ENCODE assay signal across 7 cellular contexts in the genomic region with DNA sequence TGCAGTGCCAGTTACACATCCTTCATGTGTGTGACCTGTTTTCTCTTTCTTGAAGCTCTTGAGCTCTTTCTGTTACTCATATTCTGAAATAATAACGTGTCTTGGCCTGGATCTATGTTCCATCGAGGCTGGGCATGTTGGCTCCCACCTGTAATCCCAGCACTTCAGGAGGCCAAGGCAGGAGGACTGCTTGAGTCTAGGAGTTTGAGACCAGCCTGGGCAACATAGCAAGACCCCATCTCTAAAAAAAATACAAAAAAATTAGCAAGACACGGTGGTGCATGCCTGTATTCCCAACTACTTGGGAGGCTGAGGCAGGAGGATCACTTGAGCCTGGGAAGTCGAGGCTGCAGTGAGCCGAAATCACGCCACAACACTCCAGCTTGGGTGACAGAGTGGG.
DNase-seq lines count a peak whose midpoint lies in the region; ATAC-seq and TF ChIP-seq lines count a peak whose summit lies in the region.
"Not testable (repeated sequence)": the region's sequence is repeated elsewhere in the genome, so short reads cannot be mapped to it uniquely, and the experiment has no call there.

No MANE protein-coding gene starts in this region.

- not testable (repeated sequence) for ATAC-seq in activated naive CD8-positive, alpha-beta T cell treated with anti-CD3 and anti-CD28 coated beads, Interleukin-2, amount 50 U/mL, for 24 hours; natural killer cell; stimulated activated effector memory CD8-positive, alpha-beta T cell treated with anti-CD3 and anti-CD28 coated beads, Interleukin-12 subunit alpha, Interleukin-12 subunit beta, amount 100 ng/mL, for 72 hours

- CTCF ChIA-PET in activated CD4-positive, alpha-beta T cell treated with anti-CD3 and anti-CD28 coated beads, Interleukin-2, amount 10 ng/mL, durations not matched to agents 7 days and 5 days (lab: Charles Lee); activated naive CD4-positive, alpha-beta T cell treated with anti-CD3 and anti-CD28 coated beads for 36 hours (lab: Charles Lee): not testable (repeated sequence)

- intact Hi-C loops in activated naive CD4-positive, alpha-beta T cell treated with anti-CD3 and anti-CD28 coated beads for 36 hours (cut with micrococcal nuclease); natural killer cell (cut with micrococcal nuclease): not testable (repeated sequence)

- peaks cover 48% of the 10 kb centered on the region for H3K4me1 Mint-ChIP-seq in T-helper 1 cell treated with Interleukin-12 subunit alpha and Interleukin-12 subunit beta and Interleukin-4 antibody, amounts not matched to agents 30 μg/mL and 1 μg/mL, for 36 hours (ENCODE audit: low read depth)
- peaks cover 24% of the 10 kb centered on the region for H3K4me1 Mint-ChIP-seq in activated CD4-positive, alpha-beta T cell treated with anti-CD3 and anti-CD28 coated beads, Interleukin-2, amount 10 ng/mL, durations not matched to agents 7 days and 5 days
- H3K4me1 Mint-ChIP-seq in activated T-cell treated with anti-CD3 and anti-CD28 coated beads, Interleukin-2, amount 50 U/mL, for 24 hours (ENCODE audit: low read depth), result peaks cover 13% of the 10 kb centered on the region
- H3K4me1 Mint-ChIP-seq in activated naive CD4-positive, alpha-beta T cell treated with anti-CD3 and anti-CD28 coated beads for 36 hours (ENCODE audit: low read depth); activated naive CD8-positive, alpha-beta T cell treated with anti-CD3 and anti-CD28 coated beads, Interleukin-2, amount 50 U/mL, for 24 hours: not testable (repeated sequence)
- peaks cover 0 to 28% of the 10 kb centered on the region in 2 donors for H3K4me1 Mint-ChIP-seq in natural killer cell
- peaks cover 38% of the 10 kb centered on the region for H3K4me1 Mint-ChIP-seq in stimulated activated effector memory CD8-positive, alpha-beta T cell treated with anti-CD3 and anti-CD28 coated beads, Interleukin-12 subunit alpha, Interleukin-12 subunit beta, amount 100 ng/mL, for 72 hours

- DNase-seq in activated CD4-positive, alpha-beta T cell treated with anti-CD3 and anti-CD28 coated beads, Interleukin-2, amount 10 ng/mL, durations not matched to agents 7 days and 5 days; activated T-cell treated with anti-CD3 and anti-CD28 coated beads, Interleukin-2, amount 50 U/mL, for 24 hours; activated naive CD4-positive, alpha-beta T cell treated with anti-CD3 and anti-CD28 coated beads for 36 hours; activated naive CD8-positive, alpha-beta T cell treated with anti-CD3 and anti-CD28 coated beads, Interleukin-2, amount 50 U/mL, for 24 hours; natural killer cell; stimulated activated effector memory CD8-positive, alpha-beta T cell treated with anti-CD3 and anti-CD28 coated beads, Interleukin-12 subunit alpha, Interleukin-12 subunit beta, amount 100 ng/mL, for 72 hours (ENCODE audit: low spot score in 2 of 2): not testable (repeated sequence)

- POLR2A ChIA-PET in activated CD4-positive, alpha-beta T cell treated with anti-CD3 and anti-CD28 coated beads, Interleukin-2, amount 10 ng/mL, durations not matched to agents 7 days and 5 days (lab: Charles Lee), result not testable (repeated sequence)

- peak overlapping the region; percentile 16 for H3K27ac Mint-ChIP-seq in T-helper 1 cell treated with Interleukin-12 subunit alpha and Interleukin-12 subunit beta and Interleukin-4 antibody, amounts not matched to agents 30 μg/mL and 1 μg/mL, for 36 hours
- peak overlapping the region; percentile 27 for H3K27ac Mint-ChIP-seq in activated CD4-positive, alpha-beta T cell treated with anti-CD3 and anti-CD28 coated beads, Interleukin-2, amount 10 ng/mL, durations not matched to agents 7 days and 5 days
- H3K27ac Mint-ChIP-seq in activated T-cell treated with anti-CD3 and anti-CD28 coated beads, Interleukin-2, amount 50 U/mL, for 24 hours, result peak overlapping the region; percentile 75
- peak overlapping the region; percentile 62 for H3K27ac Mint-ChIP-seq in activated naive CD4-positive, alpha-beta T cell treated with anti-CD3 and anti-CD28 coated beads for 36 hours
- H3K27ac Mint-ChIP-seq in activated naive CD8-positive, alpha-beta T cell treated with anti-CD3 and anti-CD28 coated beads, Interleukin-2, amount 50 U/mL, for 24 hours, result peak overlapping the region; percentile 46
- peak overlapping the region; percentile 21 to 66 for H3K27ac Mint-ChIP-seq in natural killer cell
- H3K27ac Mint-ChIP-seq in stimulated activated effector memory CD8-positive, alpha-beta T cell treated with anti-CD3 and anti-CD28 coated beads, Interleukin-12 subunit alpha, Interleukin-12 subunit beta, amount 100 ng/mL, for 72 hours, result peak overlapping the region; percentile 83

- H3K36me3 Mint-ChIP-seq in T-helper 1 cell treated with Interleukin-12 subunit alpha and Interleukin-12 subunit beta and Interleukin-4 antibody, amounts not matched to agents 30 μg/mL and 1 μg/mL, for 36 hours (ENCODE audit: low read depth), result peaks cover 87% of the 10 kb centered on the region
- H3K36me3 Mint-ChIP-seq in activated CD4-positive, alpha-beta T cell treated with anti-CD3 and anti-CD28 coated beads, Interleukin-2, amount 10 ng/mL, durations not matched to agents 7 days and 5 days (ENCODE audit: low read depth), result peaks cover 89% of the 10 kb centered on the region
- H3K36me3 Mint-ChIP-seq in activated T-cell treated with anti-CD3 and anti-CD28 coated beads, Interleukin-2, amount 50 U/mL, for 24 hours (ENCODE audit: low read depth), result peaks cover 97% of the 10 kb centered on the region
- H3K36me3 Mint-ChIP-seq in activated naive CD4-positive, alpha-beta T cell treated with anti-CD3 and anti-CD28 coated beads for 36 hours (ENCODE audit: low read depth), result peaks cover 69% of the 10 kb centered on the region
- peaks cover 63% of the 10 kb centered on the region for H3K36me3 Mint-ChIP-seq in activated naive CD8-positive, alpha-beta T cell treated with anti-CD3 and anti-CD28 coated beads, Interleukin-2, amount 50 U/mL, for 24 hours (ENCODE audit: low read depth)
- peaks cover 35% of the 10 kb centered on the region for H3K36me3 Mint-ChIP-seq in natural killer cell
- H3K36me3 Mint-ChIP-seq in stimulated activated effector memory CD8-positive, alpha-beta T cell treated with anti-CD3 and anti-CD28 coated beads, Interleukin-12 subunit alpha, Interleukin-12 subunit beta, amount 100 ng/mL, for 72 hours, result peaks cover 100% of the 10 kb centered on the region

- not testable (repeated sequence) for TF ChIP-seq CTCF in natural killer cell (IDR thresholded peaks at IDR 0.05)

- H3K9me3 Mint-ChIP-seq in T-helper 1 cell treated with Interleukin-12 subunit alpha and Interleukin-12 subunit beta and Interleukin-4 antibody, amounts not matched to agents 30 μg/mL and 1 μg/mL, for 36 hours; activated CD4-positive, alpha-beta T cell treated with anti-CD3 and anti-CD28 coated beads, Interleukin-2, amount 10 ng/mL, durations not matched to agents 7 days and 5 days; activated T-cell treated with anti-CD3 and anti-CD28 coated beads, Interleukin-2, amount 50 U/mL, for 24 hours; activated naive CD4-positive, alpha-beta T cell treated with anti-CD3 and anti-CD28 coated beads for 36 hours; activated naive CD8-positive, alpha-beta T cell treated with anti-CD3 and anti-CD28 coated beads, Interleukin-2, amount 50 U/mL, for 24 hours; natural killer cell; stimulated activated effector memory CD8-positive, alpha-beta T cell treated with anti-CD3 and anti-CD28 coated beads, Interleukin-12 subunit alpha, Interleukin-12 subunit beta, amount 100 ng/mL, for 72 hours: not testable (repeated sequence)

- H3K4me3 Mint-ChIP-seq in T-helper 1 cell treated with Interleukin-12 subunit alpha and Interleukin-12 subunit beta and Interleukin-4 antibody, amounts not matched to agents 30 μg/mL and 1 μg/mL, for 36 hours; activated CD4-positive, alpha-beta T cell treated with anti-CD3 and anti-CD28 coated beads, Interleukin-2, amount 10 ng/mL, durations not matched to agents 7 days and 5 days; activated T-cell treated with anti-CD3 and anti-CD28 coated beads, Interleukin-2, amount 50 U/mL, for 24 hours; activated naive CD4-positive, alpha-beta T cell treated with anti-CD3 and anti-CD28 coated beads for 36 hours; activated naive CD8-positive, alpha-beta T cell treated with anti-CD3 and anti-CD28 coated beads, Interleukin-2, amount 50 U/mL, for 24 hours; natural killer cell; stimulated activated effector memory CD8-positive, alpha-beta T cell treated with anti-CD3 and anti-CD28 coated beads, Interleukin-12 subunit alpha, Interleukin-12 subunit beta, amount 100 ng/mL, for 72 hours: not testable (repeated sequence)

- not testable (repeated sequence) for H3K27me3 Mint-ChIP-seq in T-helper 1 cell treated with Interleukin-12 subunit alpha and Interleukin-12 subunit beta and Interleukin-4 antibody, amounts not matched to agents 30 μg/mL and 1 μg/mL, for 36 hours (ENCODE audit: low read depth); activated CD4-positive, alpha-beta T cell treated with anti-CD3 and anti-CD28 coated beads, Interleukin-2, amount 10 ng/mL, durations not matched to agents 7 days and 5 days; activated T-cell treated with anti-CD3 and anti-CD28 coated beads, Interleukin-2, amount 50 U/mL, for 24 hours; activated naive CD4-positive, alpha-beta T cell treated with anti-CD3 and anti-CD28 coated beads for 36 hours (ENCODE audit: low read depth); activated naive CD8-positive, alpha-beta T cell treated with anti-CD3 and anti-CD28 coated beads, Interleukin-2, amount 50 U/mL, for 24 hours; natural killer cell (ENCODE audit: low read depth in 2 of 2)

Comparison
In these comparisons a context has a peak if more than half of its experiments do, and no peak if none do; other contexts are left out.
1. H3K27ac Mint-ChIP-seq: peak in every context shown above with its lines; median percentile 83 in stimulated activated effector memory CD8-positive, alpha-beta T cell treated with anti-CD3 and anti-CD28 coated beads, Interleukin-12 subunit alpha, Interleukin-12 subunit beta, amount 100 ng/mL, for 72 hours; 75 in activated T-cell treated with anti-CD3 and anti-CD28 coated beads, Interleukin-2, amount 50 U/mL, for 24 hours; 62 in activated naive CD4-positive, alpha-beta T cell treated with anti-CD3 and anti-CD28 coated beads for 36 hours; 46 in activated naive CD8-positive, alpha-beta T cell treated with anti-CD3 and anti-CD28 coated beads, Interleukin-2, amount 50 U/mL, for 24 hours; 44 in natural killer cell; 27 in activated CD4-positive, alpha-beta T cell treated with anti-CD3 and anti-CD28 coated beads, Interleukin-2, amount 10 ng/mL, durations not matched to agents 7 days and 5 days; 16 in T-helper 1 cell treated with Interleukin-12 subunit alpha and Interleukin-12 subunit beta and Interleukin-4 antibody, amounts not matched to agents 30 μg/mL and 1 μg/mL, for 36 hours.